21 cellular contexts compared by ENCODE assay signal in the genomic region with DNA sequence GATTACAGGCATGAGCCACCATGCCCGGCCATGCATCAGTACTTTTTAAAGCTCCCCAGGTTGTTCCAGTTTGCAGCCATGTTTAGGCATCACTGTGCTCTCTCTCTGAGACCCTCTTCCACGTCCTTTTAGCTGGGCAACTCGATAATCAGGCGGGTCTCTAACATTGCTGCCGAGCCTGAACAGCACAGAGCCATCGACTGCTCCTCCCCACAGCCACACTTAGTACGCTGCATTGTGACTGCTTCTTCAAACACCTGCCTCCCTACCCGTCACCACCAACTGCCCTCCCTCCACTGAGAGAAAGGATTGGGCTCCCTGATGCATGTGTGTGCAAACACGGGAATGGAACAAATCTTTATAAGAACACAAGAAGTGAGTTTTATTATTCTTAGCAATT. TPM values are rescaled to one million over a fixed set of nuclear protein-coding genes. Genes with fewer than 3 reads are reported as not detected.
DNase-seq lines count a peak whose midpoint lies in the region; ATAC-seq and TF ChIP-seq lines count a peak whose summit lies in the region.
"Had no signal": no experiment of that assay in that cellular context is flagged by ENCODE, and none has a peak within 500 bp of the region (broad histone marks: within the 10 kb centered on the region; RNA-seq: fewer than 3 reads in every experiment).

No MANE protein-coding gene starts in this region.

- H3K4me3 Mint-ChIP-seq in CD4-positive, CD25-positive, alpha-beta regulatory T cell: peak overlapping the region in 3 of 4 donors; percentile 33 to 83 (median 60)
- peak overlapping the region in 1 of 7 donors; percentile 46 for H3K4me3 Mint-ChIP-seq in CD8-positive, alpha-beta memory T cell
- H3K4me3 Mint-ChIP-seq in activated T-helper 17 cell treated with anti-CD3 and anti-CD28 coated beads, Interleukin-2, amount 50 U/mL, for 72 hours: peak overlapping the region; percentile 57
- no peak overlapping the region for H3K4me3 Mint-ChIP-seq in CD8-positive, alpha-beta T cell
- H3K4me3 Mint-ChIP-seq: type B pancreatic cell had no signal

- no peak overlapping the region for H3K4me3 ChIP-seq in CD4-positive, CD25-positive, alpha-beta regulatory T cell (ENCODE audit: low read depth, low read length)
- H3K4me3 ChIP-seq in CD8-positive, alpha-beta memory T cell (ENCODE audit: low read length): no peak overlapping the region
- no peak overlapping the region for H3K4me3 ChIP-seq in CD8-positive, alpha-beta T cell (ENCODE audit: low read depth, low read length)
- H3K4me3 ChIP-seq: stomach had no signal

- no peaks in the 10 kb centered on the region for H3K9me3 ChIP-seq in CD4-positive, CD25-positive, alpha-beta regulatory T cell (ENCODE audit: control insufficient read depth in 2 of 2, low read length in 2 of 2)
- no peaks in the 10 kb centered on the region for H3K9me3 ChIP-seq in CD8-positive, alpha-beta memory T cell (ENCODE audit: low read length)
- no peaks in the 10 kb centered on the region for H3K9me3 ChIP-seq in CD8-positive, alpha-beta T cell (ENCODE audit: low read length)
- H3K9me3 ChIP-seq: stomach had no signal

- peaks cover 19 to 51% (median 37%) of the 10 kb centered on the region in 4 donors for H3K4me1 Mint-ChIP-seq in CD4-positive, CD25-positive, alpha-beta regulatory T cell
- peaks cover 42 to 51% (median 49%) of the 10 kb centered on the region in 3 donors for H3K4me1 Mint-ChIP-seq in CD8-positive, alpha-beta memory T cell
- peaks cover 29% of the 10 kb centered on the region for H3K4me1 Mint-ChIP-seq in activated T-helper 17 cell treated with anti-CD3 and anti-CD28 coated beads, Interleukin-2, amount 50 U/mL, for 72 hours
- peaks cover 44% of the 10 kb centered on the region for H3K4me1 Mint-ChIP-seq in CD8-positive, alpha-beta T cell (ENCODE audit: low read depth)

- no peaks in the 10 kb centered on the region for H3K27me3 Mint-ChIP-seq in CD4-positive, CD25-positive, alpha-beta regulatory T cell
- no peaks in the 10 kb centered on the region for H3K27me3 Mint-ChIP-seq in CD8-positive, alpha-beta memory T cell
- no peaks in the 10 kb centered on the region for H3K27me3 Mint-ChIP-seq in activated T-helper 17 cell treated with anti-CD3 and anti-CD28 coated beads, Interleukin-2, amount 50 U/mL, for 72 hours
- H3K27me3 Mint-ChIP-seq in CD8-positive, alpha-beta T cell (ENCODE audit: low read depth): no peaks in the 10 kb centered on the region

- ATAC-seq in CD4-positive, CD25-positive, alpha-beta regulatory T cell (ENCODE audit: low read depth in 2 of 2): no peak
- no peak for ATAC-seq in activated T-helper 17 cell treated with anti-CD3 and anti-CD28 coated beads, Interleukin-2, amount 50 U/mL, for 72 hours (replicated peaks)
- ATAC-seq in HG03432 (IDR thresholded peaks at IDR 0.05; ENCODE audit: unreplicated experiment) (no peak), GM19328 (IDR thresholded peaks at IDR 0.05; ENCODE audit: unreplicated experiment) (no peak)
- no peak for ATAC-seq in CD8-positive, alpha-beta T cell

- H3K27ac ChIP-seq in CD4-positive, CD25-positive, alpha-beta regulatory T cell (ENCODE audit: insufficient read depth, low read length, poor library complexity, severe bottlenecking): no peak overlapping the region
- H3K27ac ChIP-seq in CD8-positive, alpha-beta memory T cell (ENCODE audit: low read depth, low read length): no peak overlapping the region
- H3K27ac ChIP-seq in CD8-positive, alpha-beta T cell (ENCODE audit: low read depth, low read length): no peak overlapping the region
- H3K27ac ChIP-seq: epithelial cell of prostate had no signal

- DNase-seq in CD4-positive, CD25-positive, alpha-beta regulatory T cell: no peak
- no peak for DNase-seq in CD8-positive, alpha-beta memory T cell
- DNase-seq in NCI-H1694 (lab: John Stamatoyannopoulos, UW): peak; percentile 23
- no peak for DNase-seq in CD8-positive, alpha-beta T cell
- DNase-seq: activated CD4-positive, alpha-beta T cell treated with anti-CD3 and anti-CD28 coated beads, Interleukin-2, amount 50 U/mL, for 1 hour; activated gamma-delta T cell; AML-193; caudate nucleus; foreskin fibroblast; kidney; mammary epithelial cell; NCI-H1105 treated with DMSO at 0.1 percent for 48 hours; stimulated activated CD4-positive, alpha-beta T cell treated with anti-CD3 and anti-CD28 coated beads, Interleukin-2, amount 100 ng/mL, for 24 hours; stomach had no signal

- peak overlapping the region; percentile 77 to 94 (median 93) for H3K27ac Mint-ChIP-seq in CD4-positive, CD25-positive, alpha-beta regulatory T cell
- peak overlapping the region in 6 of 8 donors; percentile 5 to 83 (median 66) for H3K27ac Mint-ChIP-seq in CD8-positive, alpha-beta memory T cell
- peak overlapping the region; percentile 12 for H3K27ac Mint-ChIP-seq in activated T-helper 17 cell treated with anti-CD3 and anti-CD28 coated beads, Interleukin-2, amount 50 U/mL, for 72 hours
- no peak overlapping the region for H3K27ac Mint-ChIP-seq in CD8-positive, alpha-beta T cell
- H3K27ac Mint-ChIP-seq: type B pancreatic cell had no signal

- H3K27me3 ChIP-seq in CD4-positive, CD25-positive, alpha-beta regulatory T cell (ENCODE audit: control insufficient read depth, insufficient read depth, low read length): no peaks in the 10 kb centered on the region
- no peaks in the 10 kb centered on the region for H3K27me3 ChIP-seq in CD8-positive, alpha-beta memory T cell (ENCODE audit: insufficient read depth, low read length, poor library complexity, severe bottlenecking)
- H3K27me3 ChIP-seq in CD8-positive, alpha-beta T cell (ENCODE audit: insufficient read depth, low read length): no peaks in the 10 kb centered on the region
- H3K27me3 ChIP-seq: stomach had no signal

- peaks cover 43% of the 10 kb centered on the region for H3K4me1 ChIP-seq in CD4-positive, CD25-positive, alpha-beta regulatory T cell (ENCODE audit: control insufficient read depth, insufficient read depth, low read length, poor library complexity, severe bottlenecking)
- H3K4me1 ChIP-seq in CD8-positive, alpha-beta memory T cell (ENCODE audit: insufficient read depth, low read length): peaks cover 35% of the 10 kb centered on the region
- peaks cover 36% of the 10 kb centered on the region for H3K4me1 ChIP-seq in CD8-positive, alpha-beta T cell (ENCODE audit: insufficient read depth, low read length)

- CTCF ChIA-PET in CD8-positive, alpha-beta memory T cell (lab: Charles Lee): interaction anchor here (0.9 to 1.9 kb wide), 4 partner anchors 20 to 79 kb away, joined by 3 to 6 read pairs (median 4); no protein-coding TSS in a partner anchor
- CTCF ChIA-PET in CD8-positive, alpha-beta T cell (lab: Charles Lee): interaction anchor here (2.6 kb wide), 1 partner anchor 22 kb away, joined by 7 read pairs; no protein-coding TSS in a partner anchor

- H3K36me3 Mint-ChIP-seq in CD4-positive, CD25-positive, alpha-beta regulatory T cell: peaks cover 3% of the 10 kb centered on the region
- no peaks in the 10 kb centered on the region for H3K36me3 Mint-ChIP-seq in CD8-positive, alpha-beta memory T cell
- H3K36me3 Mint-ChIP-seq in activated T-helper 17 cell treated with anti-CD3 and anti-CD28 coated beads, Interleukin-2, amount 50 U/mL, for 72 hours (ENCODE audit: low read depth): no peaks in the 10 kb centered on the region
- no peaks in the 10 kb centered on the region for H3K36me3 Mint-ChIP-seq in CD8-positive, alpha-beta T cell
- H3K36me3 Mint-ChIP-seq: type B pancreatic cell had no signal

- POLR2A ChIA-PET in CD8-positive, alpha-beta memory T cell (lab: Charles Lee): no interaction called here
- POLR2A ChIA-PET in CD8-positive, alpha-beta T cell (lab: Charles Lee): interaction anchor here (0.6 to 0.8 kb wide), 2 partner anchors 23 to 98 kb away, joined by 3 to 5 read pairs; no protein-coding TSS in a partner anchor

- intact Hi-C loops in CD8-positive, alpha-beta T cell (cut with DNase I, micrococcal nuclease): loop anchor here (5.0 to 10.0 kb wide), 2 partner anchors 79 to 197 kb away; no protein-coding TSS in a partner anchor

- TF ChIP-seq CTCF in CD8-positive, alpha-beta T cell (IDR thresholded peaks at IDR 0.05): no peak

- no peaks in the 10 kb centered on the region for H3K36me3 ChIP-seq in CD4-positive, CD25-positive, alpha-beta regulatory T cell (ENCODE audit: control insufficient read depth, insufficient read depth, low read length)
- H3K36me3 ChIP-seq in CD8-positive, alpha-beta memory T cell (ENCODE audit: insufficient read depth, low read length): no peaks in the 10 kb centered on the region
- no peaks in the 10 kb centered on the region for H3K36me3 ChIP-seq in CD8-positive, alpha-beta T cell (ENCODE audit: insufficient read depth, low read length)
- H3K36me3 ChIP-seq: stomach had no signal

- H3K9me3 Mint-ChIP-seq in CD4-positive, CD25-positive, alpha-beta regulatory T cell: peaks cover 0 to 4% (median 0%) of the 10 kb centered on the region in 7 donors
- H3K9me3 Mint-ChIP-seq in CD8-positive, alpha-beta memory T cell: no peaks in the 10 kb centered on the region
- peaks cover 6% of the 10 kb centered on the region for H3K9me3 Mint-ChIP-seq in activated T-helper 17 cell treated with anti-CD3 and anti-CD28 coated beads, Interleukin-2, amount 50 U/mL, for 72 hours
- H3K9me3 Mint-ChIP-seq in CD8-positive, alpha-beta T cell: no peaks in the 10 kb centered on the region

RNA-seq across cellular contexts. Expression of a gene that starts 11.4 kb away (rescaled TPM):
- not detected for total RNA-seq in CD4-positive, CD25-positive, alpha-beta regulatory T cell
- under 1 TPM in 2 of 4 donors, not detected in 2; 0.13 to 0.14 TPM for polyA plus RNA-seq in CD4-positive, CD25-positive, alpha-beta regulatory T cell
- total RNA-seq in CD8-positive, alpha-beta memory T cell: not detected
- polyA plus RNA-seq in CD8-positive, alpha-beta memory T cell: not detected
- not detected for total RNA-seq in activated T-helper 17 cell treated with anti-CD3 and anti-CD28 coated beads, Interleukin-2, amount 50 U/mL, for 72 hours
- total RNA-seq in CD8-positive, alpha-beta T cell: not detected
- total RNA-seq: HT1080; mammary epithelial cell; T-helper 1 cell treated with Interleukin-12 subunit alpha and Interleukin-12 subunit beta and Interleukin-4 antibody, amounts not matched to agents 30 ng/mL and 1 ng/mL, for 36 hours had no signal

RNA-seq across cellular contexts. Expression of a gene that starts 23.1 kb away (rescaled TPM):
- total RNA-seq in CD4-positive, CD25-positive, alpha-beta regulatory T cell: 4.3 TPM
- 1 to 10 TPM; 1.5 to 6.0 (median 3.1) TPM for polyA plus RNA-seq in CD4-positive, CD25-positive, alpha-beta regulatory T cell
- 1 to 10 TPM; 1.4 to 2.4 TPM for total RNA-seq in CD8-positive, alpha-beta memory T cell
- 20.2 TPM for polyA plus RNA-seq in CD8-positive, alpha-beta memory T cell
- 10 to 100 TPM in 1 of 2 donors, 1 to 10 TPM in 1; 4.9 to 12.7 TPM for total RNA-seq in activated T-helper 17 cell treated with anti-CD3 and anti-CD28 coated beads, Interleukin-2, amount 50 U/mL, for 72 hours
- total RNA-seq in CD8-positive, alpha-beta T cell: 1 to 10 TPM; 1.9 to 2.6 TPM
